16 cellular contexts compared by ENCODE assay signal in the genomic region with DNA sequence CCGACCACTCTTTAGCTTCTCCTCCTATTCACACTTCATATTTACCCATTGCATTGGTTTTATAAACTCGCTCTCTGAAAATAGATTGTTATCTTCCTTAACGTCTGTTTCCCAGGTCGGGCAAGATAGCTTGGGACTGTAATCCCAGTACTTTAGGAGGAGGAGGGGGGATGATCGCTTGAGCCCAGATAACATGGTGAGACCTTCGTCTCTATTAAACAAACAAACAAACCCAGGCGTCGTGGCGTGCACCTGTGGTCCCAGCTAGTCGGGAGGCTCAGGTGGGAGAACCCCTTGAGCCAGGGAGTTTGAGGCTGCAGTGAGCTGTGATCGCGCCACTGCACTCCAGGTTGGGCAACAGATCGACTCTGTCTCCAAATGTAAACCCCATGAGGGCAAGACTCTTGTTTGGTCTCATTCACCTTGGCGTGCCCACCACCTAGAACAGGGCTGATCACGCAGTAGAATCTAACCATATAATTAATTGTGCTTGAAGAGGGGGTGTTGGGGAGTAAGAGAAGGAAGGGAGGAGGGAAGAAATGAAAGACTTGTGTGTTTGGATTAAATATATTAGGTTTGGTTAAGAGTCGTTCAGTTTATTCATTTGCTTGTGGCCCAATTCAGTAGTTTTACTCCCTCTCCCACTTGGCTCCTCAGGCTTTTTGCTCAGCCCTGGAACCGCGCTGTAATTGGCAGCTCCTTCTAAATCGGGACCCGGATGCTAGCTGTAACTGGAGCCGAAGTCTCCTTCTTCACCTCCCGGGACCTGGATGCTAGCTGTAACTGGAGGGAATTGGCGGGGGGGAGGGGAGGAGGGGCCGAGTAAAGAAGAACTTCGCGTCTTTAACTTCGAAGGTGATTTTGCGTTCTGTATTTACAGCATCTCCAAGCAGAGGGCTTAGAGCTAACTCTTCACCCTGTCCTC. TPM values are rescaled to one million over a fixed set of nuclear protein-coding genes. Genes with fewer than 3 reads are reported as not detected.
A peak's percentile ranks its signal among the peaks of the same experiment; 100 is the strongest.
DNase-seq lines count a peak whose midpoint lies in the region; ATAC-seq and TF ChIP-seq lines count a peak whose summit lies in the region.
"Had no signal": no experiment of that assay in that cellular context is flagged by ENCODE, and none has a peak within 500 bp of the region (broad histone marks: within the 10 kb centered on the region; RNA-seq: fewer than 3 reads in every experiment).

No MANE protein-coding gene starts in this region.

- H3K4me3 Mint-ChIP-seq in activated T-cell treated with anti-CD3 and anti-CD28 coated beads, Interleukin-2, amount 50 U/mL, for 72 hours, result peak overlapping the region; percentile 22 to 66
- no peak overlapping the region for H3K4me3 Mint-ChIP-seq in activated T-cell treated with anti-CD3 and anti-CD28 coated beads, Interleukin-2, amount 50 U/mL, for 4 hours
- H3K4me3 Mint-ChIP-seq in activated T-helper 2 cell treated with anti-CD3 and anti-CD28 coated beads, Interferon-gamma antibody, Interleukin-2, Interleukin-4, amounts not matched to agents 10 μg/mL and 5 μg/mL and 100 μg/mL, durations not matched to agents 14 hours and 24 hours and 36 hours (ENCODE audit: low read depth), result no peak overlapping the region
- peak overlapping the region in 3 of 5 donors; percentile 0 to 36 (median 8) for H3K4me3 Mint-ChIP-seq in immature natural killer cell
- peak overlapping the region; percentile 55 for H3K4me3 Mint-ChIP-seq in stimulated activated memory B cell treated with anti-CD40 and anti-IgM and Interleukin-4, amounts not matched to agents 10 μg/mL and 1 μg/mL and 100 μg/mL, for 72 hours

- H3K4me1 ChIP-seq in testis, result peaks cover 1% of the 10 kb centered on the region

- WGBS in testis, 2 donors, result 7 to 8% methylated on average over 27 to 28 of the region's 28 CpGs

- no peak for TF ChIP-seq POLR2A in testis (IDR thresholded peaks at IDR 0.05)

- H3K9me3 Mint-ChIP-seq in activated T-cell treated with anti-CD3 and anti-CD28 coated beads, Interleukin-2, amount 50 U/mL, for 72 hours, result peaks cover 0 to 2% of the 10 kb centered on the region in 2 donors
- H3K9me3 Mint-ChIP-seq in activated T-cell treated with anti-CD3 and anti-CD28 coated beads, Interleukin-2, amount 50 U/mL, for 4 hours, result peaks cover 16% of the 10 kb centered on the region
- H3K9me3 Mint-ChIP-seq in activated T-helper 2 cell treated with anti-CD3 and anti-CD28 coated beads, Interferon-gamma antibody, Interleukin-2, Interleukin-4, amounts not matched to agents 10 μg/mL and 5 μg/mL and 100 μg/mL, durations not matched to agents 14 hours and 24 hours and 36 hours, result peaks cover 12% of the 10 kb centered on the region
- H3K9me3 Mint-ChIP-seq in immature natural killer cell, result peaks cover 0 to 41% (median 11%) of the 10 kb centered on the region in 6 donors
- peaks cover 10% of the 10 kb centered on the region for H3K9me3 Mint-ChIP-seq in stimulated activated memory B cell treated with anti-CD40 and anti-IgM and Interleukin-4, amounts not matched to agents 10 μg/mL and 1 μg/mL and 100 μg/mL, for 72 hours

- peaks cover 100% of the 10 kb centered on the region for H3K27me3 Mint-ChIP-seq in activated T-cell treated with anti-CD3 and anti-CD28 coated beads, Interleukin-2, amount 50 U/mL, for 72 hours (ENCODE audit: low read depth)
- peaks cover 93% of the 10 kb centered on the region for H3K27me3 Mint-ChIP-seq in activated T-cell treated with anti-CD3 and anti-CD28 coated beads, Interleukin-2, amount 50 U/mL, for 4 hours (ENCODE audit: low read depth)
- H3K27me3 Mint-ChIP-seq in activated T-helper 2 cell treated with anti-CD3 and anti-CD28 coated beads, Interferon-gamma antibody, Interleukin-2, Interleukin-4, amounts not matched to agents 10 μg/mL and 5 μg/mL and 100 μg/mL, durations not matched to agents 14 hours and 24 hours and 36 hours (ENCODE audit: low read depth), result peaks cover 88% of the 10 kb centered on the region
- peaks cover 63 to 89% (median 68%) of the 10 kb centered on the region in 3 donors for H3K27me3 Mint-ChIP-seq in immature natural killer cell (ENCODE audit: low read depth in 3 of 3)
- H3K27me3 Mint-ChIP-seq in stimulated activated memory B cell treated with anti-CD40 and anti-IgM and Interleukin-4, amounts not matched to agents 10 μg/mL and 1 μg/mL and 100 μg/mL, for 72 hours, result peaks cover 100% of the 10 kb centered on the region

- H3K9me3 ChIP-seq in testis, result no peaks in the 10 kb centered on the region
- H3K9me3 ChIP-seq: colonic mucosa, esophagus muscularis mucosa had no signal

- H3K27ac ChIP-seq in testis, result no peak overlapping the region
- H3K27ac ChIP-seq: colonic mucosa, esophagus muscularis mucosa had no signal

- no peak overlapping the region for H3K4me3 ChIP-seq in testis
- H3K4me3 ChIP-seq: colonic mucosa, esophagus muscularis mucosa had no signal

- peaks cover 8 to 9% of the 10 kb centered on the region in 2 donors for H3K36me3 Mint-ChIP-seq in activated T-cell treated with anti-CD3 and anti-CD28 coated beads, Interleukin-2, amount 50 U/mL, for 72 hours (ENCODE audit: insufficient read depth in 2 of 2)
- H3K36me3 Mint-ChIP-seq in activated T-cell treated with anti-CD3 and anti-CD28 coated beads, Interleukin-2, amount 50 U/mL, for 4 hours (ENCODE audit: insufficient read depth), result peaks cover 2% of the 10 kb centered on the region
- peaks cover 30% of the 10 kb centered on the region for H3K36me3 Mint-ChIP-seq in activated T-helper 2 cell treated with anti-CD3 and anti-CD28 coated beads, Interferon-gamma antibody, Interleukin-2, Interleukin-4, amounts not matched to agents 10 μg/mL and 5 μg/mL and 100 μg/mL, durations not matched to agents 14 hours and 24 hours and 36 hours (ENCODE audit: low read depth)
- H3K36me3 Mint-ChIP-seq in immature natural killer cell, result peaks cover 0 to 9% (median 0%) of the 10 kb centered on the region in 3 donors
- peaks cover 14% of the 10 kb centered on the region for H3K36me3 Mint-ChIP-seq in stimulated activated memory B cell treated with anti-CD40 and anti-IgM and Interleukin-4, amounts not matched to agents 10 μg/mL and 1 μg/mL and 100 μg/mL, for 72 hours

- H3K4me1 Mint-ChIP-seq in activated T-cell treated with anti-CD3 and anti-CD28 coated beads, Interleukin-2, amount 50 U/mL, for 72 hours (ENCODE audit: low read depth), result peaks cover 56% of the 10 kb centered on the region
- H3K4me1 Mint-ChIP-seq in activated T-cell treated with anti-CD3 and anti-CD28 coated beads, Interleukin-2, amount 50 U/mL, for 4 hours (ENCODE audit: low read depth), result peaks cover 27% of the 10 kb centered on the region
- peaks cover 29% of the 10 kb centered on the region for H3K4me1 Mint-ChIP-seq in activated T-helper 2 cell treated with anti-CD3 and anti-CD28 coated beads, Interferon-gamma antibody, Interleukin-2, Interleukin-4, amounts not matched to agents 10 μg/mL and 5 μg/mL and 100 μg/mL, durations not matched to agents 14 hours and 24 hours and 36 hours (ENCODE audit: low read depth)
- H3K4me1 Mint-ChIP-seq in immature natural killer cell, result peaks cover 25 to 45% of the 10 kb centered on the region in 2 donors
- H3K4me1 Mint-ChIP-seq in stimulated activated memory B cell treated with anti-CD40 and anti-IgM and Interleukin-4, amounts not matched to agents 10 μg/mL and 1 μg/mL and 100 μg/mL, for 72 hours, result peaks cover 28% of the 10 kb centered on the region

- no peaks in the 10 kb centered on the region for H3K36me3 ChIP-seq in testis (ENCODE audit: low read depth, missing control alignments)
- H3K36me3 ChIP-seq: colonic mucosa, esophagus muscularis mucosa had no signal

- no peak for TF ChIP-seq CTCF in testis (IDR thresholded peaks at IDR 0.05)

- no peaks in the 10 kb centered on the region for H3K27me3 ChIP-seq in testis

- H3K27ac Mint-ChIP-seq in activated T-cell treated with anti-CD3 and anti-CD28 coated beads, Interleukin-2, amount 50 U/mL, for 72 hours, result peak overlapping the region; percentile 25
- peak overlapping the region; percentile 23 for H3K27ac Mint-ChIP-seq in activated T-helper 2 cell treated with anti-CD3 and anti-CD28 coated beads, Interferon-gamma antibody, Interleukin-2, Interleukin-4, amounts not matched to agents 10 μg/mL and 5 μg/mL and 100 μg/mL, durations not matched to agents 14 hours and 24 hours and 36 hours
- H3K27ac Mint-ChIP-seq in immature natural killer cell, result peak overlapping the region in 1 of 6 donors; percentile 39
- H3K27ac Mint-ChIP-seq in stimulated activated memory B cell treated with anti-CD40 and anti-IgM and Interleukin-4, amounts not matched to agents 10 μg/mL and 1 μg/mL and 100 μg/mL, for 72 hours, result no peak overlapping the region

- no peak for DNase-seq in activated T-cell treated with anti-CD3 and anti-CD28 coated beads, Interleukin-2, amount 50 U/mL, for 72 hours
- no peak for DNase-seq in activated T-cell treated with anti-CD3 and anti-CD28 coated beads, Interleukin-2, amount 50 U/mL, for 4 hours
- no peak for DNase-seq in activated T-helper 2 cell treated with anti-CD3 and anti-CD28 coated beads, Interferon-gamma antibody, Interleukin-2, Interleukin-4, amounts not matched to agents 10 μg/mL and 5 μg/mL and 100 μg/mL, durations not matched to agents 14 hours and 24 hours and 36 hours (ENCODE audit: low spot score)
- DNase-seq in immature natural killer cell, result no peak
- no peak for DNase-seq in stimulated activated CD4-positive, alpha-beta T cell treated with anti-CD3 and anti-CD28 coated beads, Interleukin-2, amount 100 ng/mL, for 24 hours
- no peak for DNase-seq in testis
- DNase-seq in HT-29 (ENCODE audit: low spot score), result no peak
- DNase-seq: colonic mucosa, GOT3, hippocampal formation, IMR-90, left ventricle myocardium superior, NCI-H82 had no signal

- ATAC-seq in activated T-cell treated with anti-CD3 and anti-CD28 coated beads, Interleukin-2, amount 50 U/mL, for 72 hours (replicated peaks in 1 of 2), result no peak
- ATAC-seq in activated T-cell treated with anti-CD3 and anti-CD28 coated beads, Interleukin-2, amount 50 U/mL, for 4 hours, result no peak
- ATAC-seq in stimulated activated memory B cell treated with anti-CD40 and anti-IgM and Interleukin-4, amounts not matched to agents 10 μg/mL and 1 μg/mL and 100 μg/mL, for 72 hours, result no peak
- ATAC-seq: left ventricle myocardium superior had no signal

- intact Hi-C loops in activated T-helper 2 cell treated with anti-CD3 and anti-CD28 coated beads, Interferon-gamma antibody, Interleukin-2, Interleukin-4, amounts not matched to agents 10 μg/mL and 5 μg/mL and 100 μg/mL, durations not matched to agents 14 hours and 24 hours and 36 hours (cut with micrococcal nuclease), result loop anchor here (5.0 kb wide), 1 partner anchor 478 kb away; a partner anchor contains a TSS
- intact Hi-C loops in testis (cut with DNase I; ENCODE audit: low total_unique reads), result no loop called here

RNA-seq across cellular contexts. Expression of a gene that starts 24.9 kb away (rescaled TPM):
- total RNA-seq in activated T-cell treated with anti-CD3 and anti-CD28 coated beads, Interleukin-2, amount 50 U/mL, for 72 hours, result 1 to 10 TPM; 2.8 to 5.0 TPM
- 1 to 10 TPM; 1.2 to 2.7 (median 1.4) TPM for total RNA-seq in activated T-cell treated with anti-CD3 and anti-CD28 coated beads, Interleukin-2, amount 50 U/mL, for 4 hours
- total RNA-seq in activated T-helper 2 cell treated with anti-CD3 and anti-CD28 coated beads, Interferon-gamma antibody, Interleukin-2, Interleukin-4, amounts not matched to agents 10 μg/mL and 5 μg/mL and 100 μg/mL, durations not matched to agents 14 hours and 24 hours and 36 hours, result 5.8 and 7.4 TPM in 2 replicates
- polyA plus RNA-seq in immature natural killer cell (1 to 10 TPM; 2.3 to 8.3 (median 2.6) TPM), testis (ENCODE audit: insufficient read depth, low read depth, low replicate concordance) (12.9 TPM)
- 10 to 100 TPM; 20.4 to 67.5 TPM for total RNA-seq in testis
- total RNA-seq in HT-29 (2014; rRNA removed; shearing (Covaris generic)), result 871 and 958 TPM in 2 replicates
- total RNA-seq: left ventricle myocardium superior, skeletal muscle tissue had no signal

RNA-seq across cellular contexts. Expression of a gene that starts 25.3 kb away (rescaled TPM):
- total RNA-seq in activated T-cell treated with anti-CD3 and anti-CD28 coated beads, Interleukin-2, amount 50 U/mL, for 72 hours, result 1 to 10 TPM in 1 of 2 donors, under 1 TPM in 1; 0.70 to 1.0 TPM
- total RNA-seq in activated T-cell treated with anti-CD3 and anti-CD28 coated beads, Interleukin-2, amount 50 U/mL, for 4 hours, result under 1 TPM in 1 of 3 donors, not detected in 2; 0.60 TPM
- total RNA-seq in activated T-helper 2 cell treated with anti-CD3 and anti-CD28 coated beads, Interferon-gamma antibody, Interleukin-2, Interleukin-4, amounts not matched to agents 10 μg/mL and 5 μg/mL and 100 μg/mL, durations not matched to agents 14 hours and 24 hours and 36 hours, result 0.82 and 1.1 TPM in 2 replicates
- polyA plus RNA-seq in immature natural killer cell, result under 1 TPM in 1 of 3 donors, not detected in 2; 0.55 TPM
- total RNA-seq in testis, result 1 to 10 TPM; 3.0 to 3.5 TPM
- polyA plus RNA-seq in testis (ENCODE audit: insufficient read depth, low read depth, low replicate concordance), result 2.2 TPM
- total RNA-seq in HT-29 (2014; rRNA removed; shearing (Covaris generic)), result 6.7 and 6.9 TPM in 2 replicates

RNA-seq across cellular contexts. Expression of a gene that starts 39.8 kb away (rescaled TPM):
- 1 to 10 TPM in 1 of 2 donors, not detected in 1; 1.3 TPM for total RNA-seq in activated T-cell treated with anti-CD3 and anti-CD28 coated beads, Interleukin-2, amount 50 U/mL, for 72 hours
- under 1 TPM in 2 of 3 donors, not detected in 1; 0.16 to 0.40 TPM for total RNA-seq in activated T-cell treated with anti-CD3 and anti-CD28 coated beads, Interleukin-2, amount 50 U/mL, for 4 hours
- total RNA-seq in activated T-helper 2 cell treated with anti-CD3 and anti-CD28 coated beads, Interferon-gamma antibody, Interleukin-2, Interleukin-4, amounts not matched to agents 10 μg/mL and 5 μg/mL and 100 μg/mL, durations not matched to agents 14 hours and 24 hours and 36 hours, result 0.62 and 0.69 TPM in 2 replicates
- polyA plus RNA-seq in immature natural killer cell (under 1 TPM in 2 of 3 donors, not detected in 1; 0.40 to 0.50 TPM), testis (ENCODE audit: insufficient read depth, low read depth, low replicate concordance) (11.8 TPM)
- total RNA-seq in testis, result 10 to 100 TPM; 17.3 to 28.7 TPM
- total RNA-seq in HT-29 (2014; rRNA removed; shearing (Covaris generic)), result 13.0 and 24.8 TPM in 2 replicates
- total RNA-seq: skeletal muscle tissue had no signal

Comparison
In these comparisons a context has a peak if more than half of its experiments do, and no peak if none do; other contexts are left out.
1. H3K4me3 Mint-ChIP-seq: peak in activated T-cell treated with anti-CD3 and anti-CD28 coated beads, Interleukin-2, amount 50 U/mL, for 72 hours (2 of 2), immature natural killer cell (3 of 5) and stimulated activated memory B cell treated with anti-CD40 and anti-IgM and Interleukin-4, amounts not matched to agents 10 μg/mL and 1 μg/mL and 100 μg/mL, for 72 hours (single experiment); none in activated T-cell treated with anti-CD3 and anti-CD28 coated beads, Interleukin-2, amount 50 U/mL, for 4 hours (single experiment) and activated T-helper 2 cell treated with anti-CD3 and anti-CD28 coated beads, Interferon-gamma antibody, Interleukin-2, Interleukin-4, amounts not matched to agents 10 μg/mL and 5 μg/mL and 100 μg/mL, durations not matched to agents 14 hours and 24 hours and 36 hours (single experiment).
2. RNA of a gene that starts 24.9 kb away (total RNA-seq): 871 to 958 TPM in HT-29; 20.4 to 67.5 TPM in testis, 5.8 to 7.4 TPM in activated T-helper 2 cell treated with anti-CD3 and anti-CD28 coated beads, Interferon-gamma antibody, Interleukin-2, Interleukin-4, amounts not matched to agents 10 μg/mL and 5 μg/mL and 100 μg/mL, durations not matched to agents 14 hours and 24 hours and 36 hours, 2.8 to 5.0 TPM in activated T-cell treated with anti-CD3 and anti-CD28 coated beads, Interleukin-2, amount 50 U/mL, for 72 hours and 1.2 to 2.7 TPM in activated T-cell treated with anti-CD3 and anti-CD28 coated beads, Interleukin-2, amount 50 U/mL, for 4 hours; every median in the first group is over 10 times any median in the second.